ENCODE assay signal across 1 cellular context in the genomic region with DNA sequence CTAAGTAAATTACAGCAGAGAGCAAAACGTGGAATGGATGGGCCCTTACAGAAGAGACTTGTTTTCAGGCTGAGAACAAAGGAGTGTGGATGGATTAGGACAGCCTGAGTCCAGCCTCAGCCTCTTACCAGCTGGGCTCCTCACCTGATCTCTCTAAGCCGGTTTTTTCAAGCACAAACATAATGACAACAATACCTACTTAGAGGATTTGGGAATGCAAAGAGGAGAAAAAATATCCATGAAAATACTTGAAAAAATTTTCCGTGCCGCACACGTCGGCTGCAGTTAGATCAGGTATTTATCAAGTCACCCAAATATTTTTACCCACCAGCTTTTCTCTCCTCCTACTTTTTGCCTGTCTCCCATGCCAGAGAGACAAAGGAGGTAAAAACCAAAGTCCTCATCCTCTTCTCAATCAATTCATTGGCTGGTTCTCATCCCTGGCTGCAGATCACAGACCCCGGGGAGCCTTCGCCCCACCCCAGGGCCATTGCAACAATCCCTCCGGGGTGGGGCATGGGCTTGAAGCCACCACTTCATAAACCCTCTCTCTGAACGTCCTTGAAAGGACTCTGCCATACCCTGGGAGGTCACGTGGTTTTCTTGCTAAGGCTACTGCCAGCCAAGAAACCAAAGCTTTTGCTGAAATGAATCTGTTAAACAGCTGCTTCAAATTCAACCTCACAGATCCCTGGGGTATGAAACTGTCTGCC.
A peak's percentile ranks its signal among the peaks of the same experiment; 100 is the strongest.
TF ChIP-seq lines count a peak whose summit lies in the region.

No MANE protein-coding gene starts in this region.

TF ChIP-seq in HepG2, 621 proteins besides CTCF, POLR2A, EP300 and RAD21 (continued from another document and continues in another):
- TF ChIP-seq, protein P1, sequence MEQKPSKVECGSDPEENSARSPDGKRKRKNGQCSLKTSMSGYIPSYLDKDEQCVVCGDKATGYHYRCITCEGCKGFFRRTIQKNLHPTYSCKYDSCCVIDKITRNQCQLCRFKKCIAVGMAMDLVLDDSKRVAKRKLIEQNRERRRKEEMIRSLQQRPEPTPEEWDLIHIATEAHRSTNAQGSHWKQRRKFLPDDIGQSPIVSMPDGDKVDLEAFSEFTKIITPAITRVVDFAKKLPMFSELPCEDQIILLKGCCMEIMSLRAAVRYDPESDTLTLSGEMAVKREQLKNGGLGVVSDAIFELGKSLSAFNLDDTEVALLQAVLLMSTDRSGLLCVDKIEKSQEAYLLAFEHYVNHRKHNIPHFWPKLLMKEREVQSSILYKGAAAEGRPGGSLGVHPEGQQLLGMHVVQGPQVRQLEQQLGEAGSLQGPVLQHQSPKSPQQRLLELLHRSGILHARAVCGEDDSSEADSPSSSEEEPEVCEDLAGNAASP (CRISPR knock-in tag; IDR thresholded peaks at IDR 0.05; ENCODE audit: borderline replicate concordance): 0 out of 2 replicates have a peak, but pooled peaks have one; percentile 19
- TF ChIP-seq GZF1 (CRISPR knock-in tag; IDR thresholded peaks at IDR 0.05) (no peak), ZNF143 (CRISPR knock-in tag; IDR thresholded peaks at IDR 0.05) (no peak), STAT5B (CRISPR knock-in tag; IDR thresholded peaks at IDR 0.05) (no peak), HMG20B (CRISPR knock-in tag; conservative IDR thresholded peaks at IDR 0.05) (peak; percentile 54; the same call in 1 of the 2 replicates), GTF3A (CRISPR knock-in tag; conservative IDR thresholded peaks at IDR 0.05) (no peak), ZNF589 (CRISPR knock-in tag; conservative IDR thresholded peaks at IDR 0.05) (no peak), ZNF441 (CRISPR knock-in tag; IDR thresholded peaks at IDR 0.05; ENCODE audit: borderline replicate concordance) (no peak), HOXA5 (CRISPR knock-in tag; IDR thresholded peaks at IDR 0.05) (0 out of 2 replicates have a peak, but pooled peaks have one; percentile 25), RFXANK (CRISPR knock-in tag; IDR thresholded peaks at IDR 0.05) (no peak), ERF (CRISPR knock-in tag; IDR thresholded peaks at IDR 0.05) (no peak), ZNF232 (CRISPR knock-in tag; IDR thresholded peaks at IDR 0.05; ENCODE audit: borderline replicate concordance) (no peak), ZNF816 (CRISPR knock-in tag; IDR thresholded peaks at IDR 0.05; ENCODE audit: borderline replicate concordance) (no peak), MEIS2 (CRISPR knock-in tag; IDR thresholded peaks at IDR 0.05) (no peak), PRMT3 (CRISPR knock-in tag; IDR thresholded peaks at IDR 0.05; ENCODE audit: borderline replicate concordance, low read depth) (no peak), ZNF468 (CRISPR knock-in tag; IDR thresholded peaks at IDR 0.05) (no peak), ESRRA (CRISPR knock-in tag; IDR thresholded peaks at IDR 0.05; ENCODE audit: low read depth) (peak; percentile 69), EEA1 (CRISPR knock-in tag; IDR thresholded peaks at IDR 0.05; ENCODE audit: borderline replicate concordance) (no peak), CREM (IDR thresholded peaks at IDR 0.05) (no peak; the same call in 1 of the 2 replicates), CREM (CRISPR knock-in tag; IDR thresholded peaks at IDR 0.05) (no peak), HMG20A (CRISPR knock-in tag; IDR thresholded peaks at IDR 0.05; ENCODE audit: borderline replicate concordance) (peak; percentile 16; the same call in 1 of the 2 replicates), NPAS2 (CRISPR knock-in tag; IDR thresholded peaks at IDR 0.05; ENCODE audit: borderline replicate concordance) (no peak), ZNF564 (CRISPR knock-in tag; IDR thresholded peaks at IDR 0.05) (no peak), KDM6A (CRISPR knock-in tag; IDR thresholded peaks at IDR 0.05; ENCODE audit: low read depth) (0 out of 2 replicates have a peak, but pooled peaks have one; percentile 29), TEAD2 (CRISPR knock-in tag; IDR thresholded peaks at IDR 0.05) (no peak), ETV5 (CRISPR knock-in tag; IDR thresholded peaks at IDR 0.05; ENCODE audit: borderline replicate concordance) (peak; percentile 46), ETS1 (CRISPR knock-in tag; IDR thresholded peaks at IDR 0.05) (no peak), CCAR2 (optimal IDR thresholded peaks at IDR 0.05; ENCODE audit: low read depth, low read length) (no peak), ZNF614 (CRISPR knock-in tag; IDR thresholded peaks at IDR 0.05; ENCODE audit: borderline replicate concordance) (peak; percentile 13; the same call in 1 of the 2 replicates), TFE3 (CRISPR knock-in tag; IDR thresholded peaks at IDR 0.05) (peak; percentile 60; the same call in 1 of the 2 replicates), ZNF724P (CRISPR knock-in tag; IDR thresholded peaks at IDR 0.05; ENCODE audit: borderline replicate concordance) (no peak), ZNF761 (CRISPR knock-in tag; conservative IDR thresholded peaks at IDR 0.05) (0 out of 2 replicates have a peak, but pooled peaks have one; percentile 48), ZSCAN9 (CRISPR knock-in tag; IDR thresholded peaks at IDR 0.05; ENCODE audit: borderline replicate concordance) (0 out of 2 replicates have a peak, but pooled peaks have one; percentile 19), ZBTB26 (CRISPR knock-in tag; IDR thresholded peaks at IDR 0.05; ENCODE audit: borderline replicate concordance) (no peak), SOX13 (IDR thresholded peaks at IDR 0.05) (peak; percentile 35; the same call in 1 of the 2 replicates), SOX13 (CRISPR knock-in tag; conservative IDR thresholded peaks at IDR 0.05 in 1 of 2, IDR thresholded peaks at IDR 0.05 in 1 of 2) (peak in 1 of 2 experiments; percentile 82; a peak in 2 of 4 replicates), NCOR1 (IDR thresholded peaks at IDR 0.05; ENCODE audit: borderline replicate concordance, low read length) (0 out of 2 replicates have a peak, but pooled peaks have one; percentile 25), ZNF7 (CRISPR knock-in tag; IDR thresholded peaks at IDR 0.05) (no peak), SNAI1 (CRISPR knock-in tag; IDR thresholded peaks at IDR 0.05; ENCODE audit: borderline replicate concordance) (no peak), ZNF205 (CRISPR knock-in tag; IDR thresholded peaks at IDR 0.05) (no peak), ATF7-NPFF (CRISPR knock-in tag; IDR thresholded peaks at IDR 0.05; ENCODE audit: low read depth) (no peak), ELF3 (CRISPR knock-in tag; IDR thresholded peaks at IDR 0.05) (no peak), TBP (CRISPR knock-in tag; IDR thresholded peaks at IDR 0.05) (no peak), ZNF331 (CRISPR knock-in tag; IDR thresholded peaks at IDR 0.05) (peak; percentile 36; the same call in 1 of the 2 replicates)
- TF ChIP-seq, protein P2, sequence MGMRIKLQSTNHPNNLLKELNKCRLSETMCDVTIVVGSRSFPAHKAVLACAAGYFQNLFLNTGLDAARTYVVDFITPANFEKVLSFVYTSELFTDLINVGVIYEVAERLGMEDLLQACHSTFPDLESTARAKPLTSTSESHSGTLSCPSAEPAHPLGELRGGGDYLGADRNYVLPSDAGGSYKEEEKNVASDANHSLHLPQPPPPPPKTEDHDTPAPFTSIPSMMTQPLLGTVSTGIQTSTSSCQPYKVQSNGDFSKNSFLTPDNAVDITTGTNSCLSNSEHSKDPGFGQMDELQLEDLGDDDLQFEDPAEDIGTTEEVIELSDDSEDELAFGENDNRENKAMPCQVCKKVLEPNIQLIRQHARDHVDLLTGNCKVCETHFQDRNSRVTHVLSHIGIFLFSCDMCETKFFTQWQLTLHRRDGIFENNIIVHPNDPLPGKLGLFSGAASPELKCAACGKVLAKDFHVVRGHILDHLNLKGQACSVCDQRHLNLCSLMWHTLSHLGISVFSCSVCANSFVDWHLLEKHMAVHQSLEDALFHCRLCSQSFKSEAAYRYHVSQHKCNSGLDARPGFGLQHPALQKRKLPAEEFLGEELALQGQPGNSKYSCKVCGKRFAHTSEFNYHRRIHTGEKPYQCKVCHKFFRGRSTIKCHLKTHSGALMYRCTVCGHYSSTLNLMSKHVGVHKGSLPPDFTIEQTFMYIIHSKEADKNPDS (CRISPR knock-in tag; IDR thresholded peaks at IDR 0.05): no peak
- TF ChIP-seq, protein P3, sequence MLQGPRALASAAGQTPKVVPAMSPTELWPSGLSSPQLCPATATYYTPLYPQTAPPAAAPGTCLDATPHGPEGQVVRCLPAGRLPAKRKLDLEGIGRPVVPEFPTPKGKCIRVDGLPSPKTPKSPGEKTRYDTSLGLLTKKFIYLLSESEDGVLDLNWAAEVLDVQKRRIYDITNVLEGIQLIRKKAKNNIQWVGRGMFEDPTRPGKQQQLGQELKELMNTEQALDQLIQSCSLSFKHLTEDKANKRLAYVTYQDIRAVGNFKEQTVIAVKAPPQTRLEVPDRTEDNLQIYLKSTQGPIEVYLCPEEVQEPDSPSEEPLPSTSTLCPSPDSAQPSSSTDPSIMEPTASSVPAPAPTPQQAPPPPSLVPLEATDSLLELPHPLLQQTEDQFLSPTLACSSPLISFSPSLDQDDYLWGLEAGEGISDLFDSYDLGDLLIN (CRISPR knock-in tag; IDR thresholded peaks at IDR 0.05; ENCODE audit: borderline replicate concordance): no peak
- TF ChIP-seq, protein P4, sequence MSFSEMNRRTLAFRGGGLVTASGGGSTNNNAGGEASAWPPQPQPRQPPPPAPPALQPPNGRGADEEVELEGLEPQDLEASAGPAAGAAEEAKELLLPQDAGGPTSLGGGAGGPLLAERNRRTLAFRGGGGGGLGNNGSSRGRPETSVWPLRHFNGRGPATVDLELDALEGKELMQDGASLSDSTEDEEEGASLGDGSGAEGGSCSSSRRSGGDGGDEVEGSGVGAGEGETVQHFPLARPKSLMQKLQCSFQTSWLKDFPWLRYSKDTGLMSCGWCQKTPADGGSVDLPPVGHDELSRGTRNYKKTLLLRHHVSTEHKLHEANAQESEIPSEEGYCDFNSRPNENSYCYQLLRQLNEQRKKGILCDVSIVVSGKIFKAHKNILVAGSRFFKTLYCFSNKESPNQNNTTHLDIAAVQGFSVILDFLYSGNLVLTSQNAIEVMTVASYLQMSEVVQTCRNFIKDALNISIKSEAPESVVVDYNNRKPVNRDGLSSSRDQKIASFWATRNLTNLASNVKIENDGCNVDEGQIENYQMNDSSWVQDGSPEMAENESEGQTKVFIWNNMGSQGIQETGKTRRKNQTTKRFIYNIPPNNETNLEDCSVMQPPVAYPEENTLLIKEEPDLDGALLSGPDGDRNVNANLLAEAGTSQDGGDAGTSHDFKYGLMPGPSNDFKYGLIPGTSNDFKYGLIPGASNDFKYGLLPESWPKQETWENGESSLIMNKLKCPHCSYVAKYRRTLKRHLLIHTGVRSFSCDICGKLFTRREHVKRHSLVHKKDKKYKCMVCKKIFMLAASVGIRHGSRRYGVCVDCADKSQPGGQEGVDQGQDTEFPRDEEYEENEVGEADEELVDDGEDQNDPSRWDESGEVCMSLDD (CRISPR knock-in tag; IDR thresholded peaks at IDR 0.05; ENCODE audit: borderline replicate concordance): no peak
- TF ChIP-seq, protein P5, sequence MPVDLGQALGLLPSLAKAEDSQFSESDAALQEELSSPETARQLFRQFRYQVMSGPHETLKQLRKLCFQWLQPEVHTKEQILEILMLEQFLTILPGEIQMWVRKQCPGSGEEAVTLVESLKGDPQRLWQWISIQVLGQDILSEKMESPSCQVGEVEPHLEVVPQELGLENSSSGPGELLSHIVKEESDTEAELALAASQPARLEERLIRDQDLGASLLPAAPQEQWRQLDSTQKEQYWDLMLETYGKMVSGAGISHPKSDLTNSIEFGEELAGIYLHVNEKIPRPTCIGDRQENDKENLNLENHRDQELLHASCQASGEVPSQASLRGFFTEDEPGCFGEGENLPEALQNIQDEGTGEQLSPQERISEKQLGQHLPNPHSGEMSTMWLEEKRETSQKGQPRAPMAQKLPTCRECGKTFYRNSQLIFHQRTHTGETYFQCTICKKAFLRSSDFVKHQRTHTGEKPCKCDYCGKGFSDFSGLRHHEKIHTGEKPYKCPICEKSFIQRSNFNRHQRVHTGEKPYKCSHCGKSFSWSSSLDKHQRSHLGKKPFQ (CRISPR knock-in tag; IDR thresholded peaks at IDR 0.05; ENCODE audit: insufficient replicate concordance): no peak
- TF ChIP-seq, protein P6, sequence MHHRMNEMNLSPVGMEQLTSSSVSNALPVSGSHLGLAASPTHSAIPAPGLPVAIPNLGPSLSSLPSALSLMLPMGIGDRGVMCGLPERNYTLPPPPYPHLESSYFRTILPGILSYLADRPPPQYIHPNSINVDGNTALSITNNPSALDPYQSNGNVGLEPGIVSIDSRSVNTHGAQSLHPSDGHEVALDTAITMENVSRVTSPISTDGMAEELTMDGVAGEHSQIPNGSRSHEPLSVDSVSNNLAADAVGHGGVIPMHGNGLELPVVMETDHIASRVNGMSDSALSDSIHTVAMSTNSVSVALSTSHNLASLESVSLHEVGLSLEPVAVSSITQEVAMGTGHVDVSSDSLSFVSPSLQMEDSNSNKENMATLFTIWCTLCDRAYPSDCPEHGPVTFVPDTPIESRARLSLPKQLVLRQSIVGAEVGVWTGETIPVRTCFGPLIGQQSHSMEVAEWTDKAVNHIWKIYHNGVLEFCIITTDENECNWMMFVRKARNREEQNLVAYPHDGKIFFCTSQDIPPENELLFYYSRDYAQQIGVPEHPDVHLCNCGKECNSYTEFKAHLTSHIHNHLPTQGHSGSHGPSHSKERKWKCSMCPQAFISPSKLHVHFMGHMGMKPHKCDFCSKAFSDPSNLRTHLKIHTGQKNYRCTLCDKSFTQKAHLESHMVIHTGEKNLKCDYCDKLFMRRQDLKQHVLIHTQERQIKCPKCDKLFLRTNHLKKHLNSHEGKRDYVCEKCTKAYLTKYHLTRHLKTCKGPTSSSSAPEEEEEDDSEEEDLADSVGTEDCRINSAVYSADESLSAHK (CRISPR knock-in tag; IDR thresholded peaks at IDR 0.05; ENCODE audit: borderline replicate concordance): no peak
